8 cellular contexts compared by ENCODE assay signal in the genomic region with DNA sequence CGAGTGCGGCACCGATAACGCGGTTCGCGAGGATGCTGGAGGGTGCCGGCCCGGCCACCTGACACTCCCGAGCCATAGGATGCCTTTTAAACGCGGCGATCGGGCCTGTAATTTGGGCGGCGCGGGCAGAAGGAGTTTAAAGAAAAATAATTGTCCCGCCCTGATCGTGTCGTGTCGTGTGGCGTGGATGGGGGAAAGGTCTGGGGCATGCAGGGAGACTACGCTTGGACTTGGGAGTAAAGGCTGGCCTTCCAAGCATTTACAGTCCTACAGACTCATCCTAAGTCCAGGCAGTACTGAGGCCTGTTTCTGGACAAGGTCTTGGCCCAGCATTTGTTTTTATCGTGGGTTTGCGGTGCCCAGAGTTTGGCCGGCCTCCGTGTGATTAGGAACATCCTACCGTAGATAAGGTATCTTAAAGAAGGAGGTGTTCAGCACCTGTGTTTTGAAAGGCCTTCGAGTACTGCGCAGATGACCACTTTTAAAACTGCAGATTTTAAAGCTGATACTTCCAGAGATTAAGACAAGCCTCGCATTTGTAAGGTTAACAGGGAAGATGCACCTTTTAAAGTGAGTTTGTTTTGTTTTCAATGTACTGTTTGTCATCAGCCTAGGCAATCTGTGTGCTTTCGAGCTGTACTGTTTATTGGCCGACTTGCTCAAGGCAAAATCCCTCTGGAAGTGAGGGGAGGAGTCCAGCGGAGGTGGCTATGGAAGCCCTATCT. TPM values are rescaled to one million over a fixed set of nuclear protein-coding genes. Genes with fewer than 3 reads are reported as not detected.
DNase-seq lines count a peak whose midpoint lies in the region; ATAC-seq and TF ChIP-seq lines count a peak whose summit lies in the region.

No MANE protein-coding gene starts in this region.

- H3K9me2 ChIP-seq in hepatocyte (replicated peaks; ENCODE audit: insufficient read depth): no peaks in the 10 kb centered on the region

- H3K27me3 ChIP-seq in OCI-LY3 (ENCODE audit: low read depth, low read length) (no peaks in the 10 kb centered on the region), hepatocyte (no peaks in the 10 kb centered on the region)

- H4K20me1 ChIP-seq in OCI-LY3 (ENCODE audit: insufficient read depth, low read length) (peaks cover 39% of the 10 kb centered on the region), hepatocyte (ENCODE audit: insufficient read depth, poor library complexity, severe bottlenecking) (no peaks in the 10 kb centered on the region)

- in situ Hi-C loops in astrocyte of the cerebellum (cut with HindIII; ENCODE audit: low sequenced_read_pairs): no loop called here

- intact Hi-C loops in sciatic nerve (cut with DNase I): loop anchor here (5.0 kb wide), 1 partner anchor 37 kb away; no protein-coding TSS in a partner anchor

- WGBS in hepatocyte (ENCODE audit: low lambda C conversion rate, missing lambda C conversion rate): 2% methylated on average over 34 of the region's 34 CpGs

- peak overlapping the region; percentile 77 for H3K27ac ChIP-seq in OCI-LY3 (ENCODE audit: low read length)
- peak overlapping the region; percentile 96 for H3K27ac ChIP-seq in hepatocyte

- peak overlapping the region; percentile 91 for H3K4me2 ChIP-seq in OCI-LY3 (ENCODE audit: low read length)
- peak overlapping the region; percentile 81 for H3K4me2 ChIP-seq in hepatocyte

- H3K9me3 ChIP-seq in OCI-LY3 (ENCODE audit: insufficient read depth, low read length) (no peaks in the 10 kb centered on the region), hepatocyte (ENCODE audit: low read depth) (no peaks in the 10 kb centered on the region)

- peak overlapping the region; percentile 89 for H3K9ac ChIP-seq in OCI-LY3 (ENCODE audit: low read length)

- H3K36me3 ChIP-seq in OCI-LY3 (replicated peaks; ENCODE audit: low read depth, low read length): peaks cover 52% of the 10 kb centered on the region
- no peaks in the 10 kb centered on the region for H3K36me3 ChIP-seq in hepatocyte (replicated peaks; ENCODE audit: insufficient read depth, low read depth)

- DNase-seq in COR-L47 (lab: John Stamatoyannopoulos, UW) (peak; percentile 47), HK-2 (ENCODE audit: unreplicated experiment) (peak; percentile 47), astrocyte of the cerebellum (ENCODE audit: low read depth) (peak; percentile 78), hepatocyte (ENCODE audit: low spot score) (peak; percentile 89), sciatic nerve (ENCODE audit: low spot score) (peak; percentile 65), putamen (ENCODE audit: low spot score) (no peak)

- H2AFZ ChIP-seq in OCI-LY3 (ENCODE audit: low read depth, low read length) (no peak overlapping the region), hepatocyte (peak overlapping the region; percentile 11)

- no peak for TF ChIP-seq CTCF in OCI-LY3 (IDR thresholded peaks at IDR 0.05; ENCODE audit: low read depth, low read length)
- no peak for TF ChIP-seq CTCF in astrocyte of the cerebellum (IDR thresholded peaks at IDR 0.05; ENCODE audit: low read depth, low read length, missing control alignments)
- TF ChIP-seq CTCF in hepatocyte (IDR thresholded peaks at IDR 0.05; ENCODE audit: poor library complexity): no peak

- ATAC-seq in sciatic nerve: peak; percentile 63
- no peak for ATAC-seq in GM18498 (IDR thresholded peaks at IDR 0.05; ENCODE audit: unreplicated experiment)

- H3K79me2 ChIP-seq in OCI-LY3 (ENCODE audit: low read length) (peaks cover 71% of the 10 kb centered on the region), hepatocyte (peaks cover 53% of the 10 kb centered on the region)

- H3K4me3 ChIP-seq in OCI-LY3 (ENCODE audit: low read length) (peak overlapping the region; percentile 95), astrocyte of the cerebellum (ENCODE audit: low read depth, low read length) (peak overlapping the region; percentile 84), hepatocyte (peak overlapping the region; percentile 20)

- H3K4me1 ChIP-seq in OCI-LY3 (ENCODE audit: low read length): peaks cover 46% of the 10 kb centered on the region
- peaks cover 19% of the 10 kb centered on the region for H3K4me1 ChIP-seq in hepatocyte (ENCODE audit: insufficient read depth)

RNA-seq across cellular contexts. Expression of a gene that starts 1.5 kb away (rescaled TPM):
- total RNA-seq in hepatocyte: 91.0 and 101 TPM in 2 replicates
- 71.3 and 79.2 TPM in 2 replicates for polyA plus RNA-seq in hepatocyte
- total RNA-seq in sciatic nerve: 13.8 TPM

Comparison
In these comparisons a context has a peak if more than half of its experiments do, and no peak if none do; other contexts are left out.
1. H3K4me3 ChIP-seq: peak in every context shown above with its lines; median percentile 95 in OCI-LY3; 84 in astrocyte of the cerebellum; 20 in hepatocyte.